ENCODE assay signal across 1 cellular context in the genomic region with DNA sequence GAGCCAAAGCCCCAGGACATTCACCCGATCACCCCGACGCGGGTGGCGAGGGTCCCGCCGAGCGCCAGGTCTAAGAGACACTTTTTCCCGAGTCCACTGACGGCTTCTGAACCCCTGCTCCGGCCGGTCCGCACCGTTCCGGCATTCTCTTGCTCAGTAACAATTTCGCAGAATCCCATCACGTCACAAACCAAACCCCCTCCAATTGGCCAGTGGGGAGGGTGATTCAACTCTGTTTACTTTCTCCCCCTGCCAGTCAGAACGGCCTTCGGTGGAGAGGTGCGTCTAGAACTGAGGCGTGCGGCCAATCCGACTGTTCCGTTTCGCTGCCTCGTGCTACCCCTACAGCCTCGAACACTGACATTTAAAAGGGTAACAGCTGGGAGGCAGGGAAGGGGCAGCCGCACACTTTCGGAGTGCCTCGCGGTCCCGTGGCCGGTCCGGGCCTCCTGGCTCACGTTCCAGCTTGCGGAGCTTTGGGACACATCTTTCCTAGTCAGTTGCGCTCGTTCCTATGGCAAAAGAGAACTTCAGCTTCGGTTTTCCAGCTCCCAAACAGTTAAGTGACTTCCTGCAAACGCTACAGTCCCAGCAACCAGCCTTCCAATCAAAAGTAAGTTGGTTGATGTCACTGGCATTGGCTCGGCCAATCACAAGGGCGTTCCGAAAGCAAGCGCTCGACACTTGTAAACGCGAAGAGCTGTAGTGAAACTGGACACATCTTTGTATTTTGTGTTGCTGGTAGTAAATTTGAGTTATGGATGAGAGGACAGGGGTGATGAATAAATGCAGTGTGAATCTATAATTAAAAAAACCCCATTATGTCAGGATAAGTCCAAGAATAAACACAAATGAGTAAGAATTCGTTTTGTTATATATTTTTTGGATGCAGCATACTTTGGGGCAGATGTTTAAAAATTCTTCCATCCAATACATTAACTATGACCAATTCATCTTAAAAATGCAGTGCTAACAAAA.
TF ChIP-seq lines count a peak whose summit lies in the region.

Gene KLF9 (minus strand): TSS at position 860 of the 978 bp plus-strand sequence. CDS start 1,294 bp downstream, outside the sequence.

TF ChIP-seq in HepG2, 621 proteins besides CTCF, POLR2A, EP300 and RAD21 (continued from another document and continues in another):
- TF ChIP-seq, protein P1, sequence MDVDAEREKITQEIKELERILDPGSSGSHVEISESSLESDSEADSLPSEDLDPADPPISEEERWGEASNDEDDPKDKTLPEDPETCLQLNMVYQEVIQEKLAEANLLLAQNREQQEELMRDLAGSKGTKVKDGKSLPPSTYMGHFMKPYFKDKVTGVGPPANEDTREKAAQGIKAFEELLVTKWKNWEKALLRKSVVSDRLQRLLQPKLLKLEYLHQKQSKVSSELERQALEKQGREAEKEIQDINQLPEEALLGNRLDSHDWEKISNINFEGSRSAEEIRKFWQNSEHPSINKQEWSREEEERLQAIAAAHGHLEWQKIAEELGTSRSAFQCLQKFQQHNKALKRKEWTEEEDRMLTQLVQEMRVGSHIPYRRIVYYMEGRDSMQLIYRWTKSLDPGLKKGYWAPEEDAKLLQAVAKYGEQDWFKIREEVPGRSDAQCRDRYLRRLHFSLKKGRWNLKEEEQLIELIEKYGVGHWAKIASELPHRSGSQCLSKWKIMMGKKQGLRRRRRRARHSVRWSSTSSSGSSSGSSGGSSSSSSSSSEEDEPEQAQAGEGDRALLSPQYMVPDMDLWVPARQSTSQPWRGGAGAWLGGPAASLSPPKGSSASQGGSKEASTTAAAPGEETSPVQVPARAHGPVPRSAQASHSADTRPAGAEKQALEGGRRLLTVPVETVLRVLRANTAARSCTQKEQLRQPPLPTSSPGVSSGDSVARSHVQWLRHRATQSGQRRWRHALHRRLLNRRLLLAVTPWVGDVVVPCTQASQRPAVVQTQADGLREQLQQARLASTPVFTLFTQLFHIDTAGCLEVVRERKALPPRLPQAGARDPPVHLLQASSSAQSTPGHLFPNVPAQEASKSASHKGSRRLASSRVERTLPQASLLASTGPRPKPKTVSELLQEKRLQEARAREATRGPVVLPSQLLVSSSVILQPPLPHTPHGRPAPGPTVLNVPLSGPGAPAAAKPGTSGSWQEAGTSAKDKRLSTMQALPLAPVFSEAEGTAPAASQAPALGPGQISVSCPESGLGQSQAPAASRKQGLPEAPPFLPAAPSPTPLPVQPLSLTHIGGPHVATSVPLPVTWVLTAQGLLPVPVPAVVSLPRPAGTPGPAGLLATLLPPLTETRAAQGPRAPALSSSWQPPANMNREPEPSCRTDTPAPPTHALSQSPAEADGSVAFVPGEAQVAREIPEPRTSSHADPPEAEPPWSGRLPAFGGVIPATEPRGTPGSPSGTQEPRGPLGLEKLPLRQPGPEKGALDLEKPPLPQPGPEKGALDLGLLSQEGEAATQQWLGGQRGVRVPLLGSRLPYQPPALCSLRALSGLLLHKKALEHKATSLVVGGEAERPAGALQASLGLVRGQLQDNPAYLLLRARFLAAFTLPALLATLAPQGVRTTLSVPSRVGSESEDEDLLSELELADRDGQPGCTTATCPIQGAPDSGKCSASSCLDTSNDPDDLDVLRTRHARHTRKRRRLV (CRISPR knock-in tag; IDR thresholded peaks at IDR 0.05), result peak; percentile 66; the same call in 1 of the 2 replicates
- no peak for TF ChIP-seq ZNF329 (CRISPR knock-in tag; IDR thresholded peaks at IDR 0.05; ENCODE audit: low read depth)
- TF ChIP-seq SMARCE1 (IDR thresholded peaks at IDR 0.05; ENCODE audit: borderline replicate concordance), result no peak
- TF ChIP-seq, protein P2, sequence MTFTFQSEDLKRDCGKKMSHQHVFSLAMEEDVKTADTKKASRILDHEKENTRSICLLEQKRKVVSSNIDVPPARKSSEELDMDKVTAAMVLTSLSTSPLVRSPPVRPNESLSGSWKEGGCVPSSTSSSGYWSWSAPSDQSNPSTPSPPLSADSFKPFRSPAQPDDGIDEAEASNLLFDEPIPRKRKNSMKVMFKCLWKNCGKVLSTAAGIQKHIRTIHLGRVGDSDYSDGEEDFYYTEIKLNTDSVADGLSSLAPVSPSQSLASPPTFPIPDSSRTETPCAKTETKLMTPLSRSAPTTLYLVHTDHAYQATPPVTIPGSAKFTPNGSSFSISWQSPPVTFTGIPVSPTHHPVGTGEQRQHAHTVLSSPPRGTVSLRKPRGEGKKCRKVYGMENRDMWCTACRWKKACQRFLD (CRISPR knock-in tag; IDR thresholded peaks at IDR 0.05; ENCODE audit: borderline replicate concordance), result no peak
- TF ChIP-seq, protein P3, sequence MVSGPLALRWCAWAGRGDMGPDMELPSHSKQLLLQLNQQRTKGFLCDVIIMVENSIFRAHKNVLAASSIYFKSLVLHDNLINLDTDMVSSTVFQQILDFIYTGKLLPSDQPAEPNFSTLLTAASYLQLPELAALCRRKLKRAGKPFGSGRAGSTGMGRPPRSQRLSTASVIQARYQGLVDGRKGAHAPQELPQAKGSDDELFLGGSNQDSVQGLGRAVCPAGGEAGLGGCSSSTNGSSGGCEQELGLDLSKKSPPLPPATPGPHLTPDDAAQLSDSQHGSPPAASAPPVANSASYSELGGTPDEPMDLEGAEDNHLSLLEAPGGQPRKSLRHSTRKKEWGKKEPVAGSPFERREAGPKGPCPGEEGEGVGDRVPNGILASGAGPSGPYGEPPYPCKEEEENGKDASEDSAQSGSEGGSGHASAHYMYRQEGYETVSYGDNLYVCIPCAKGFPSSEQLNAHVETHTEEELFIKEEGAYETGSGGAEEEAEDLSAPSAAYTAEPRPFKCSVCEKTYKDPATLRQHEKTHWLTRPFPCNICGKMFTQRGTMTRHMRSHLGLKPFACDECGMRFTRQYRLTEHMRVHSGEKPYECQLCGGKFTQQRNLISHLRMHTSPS (CRISPR knock-in tag; IDR thresholded peaks at IDR 0.05; ENCODE audit: low read depth), result no peak
- no peak for TF ChIP-seq PHB2 (IDR thresholded peaks at IDR 0.05; ENCODE audit: partially characterized antibody)
- no peak for TF ChIP-seq TERF1 (CRISPR knock-in tag; IDR thresholded peaks at IDR 0.05)
- TF ChIP-seq ZSCAN22 (CRISPR knock-in tag; IDR thresholded peaks at IDR 0.05), result no peak
- TF ChIP-seq ZNF614 (CRISPR knock-in tag; IDR thresholded peaks at IDR 0.05; ENCODE audit: borderline replicate concordance), result 0 out of 2 replicates have a peak, but pooled peaks have one; percentile 38
- TF ChIP-seq ZNF207 (IDR thresholded peaks at IDR 0.05; ENCODE audit: borderline replicate concordance), result no peak
- TF ChIP-seq, protein P4, sequence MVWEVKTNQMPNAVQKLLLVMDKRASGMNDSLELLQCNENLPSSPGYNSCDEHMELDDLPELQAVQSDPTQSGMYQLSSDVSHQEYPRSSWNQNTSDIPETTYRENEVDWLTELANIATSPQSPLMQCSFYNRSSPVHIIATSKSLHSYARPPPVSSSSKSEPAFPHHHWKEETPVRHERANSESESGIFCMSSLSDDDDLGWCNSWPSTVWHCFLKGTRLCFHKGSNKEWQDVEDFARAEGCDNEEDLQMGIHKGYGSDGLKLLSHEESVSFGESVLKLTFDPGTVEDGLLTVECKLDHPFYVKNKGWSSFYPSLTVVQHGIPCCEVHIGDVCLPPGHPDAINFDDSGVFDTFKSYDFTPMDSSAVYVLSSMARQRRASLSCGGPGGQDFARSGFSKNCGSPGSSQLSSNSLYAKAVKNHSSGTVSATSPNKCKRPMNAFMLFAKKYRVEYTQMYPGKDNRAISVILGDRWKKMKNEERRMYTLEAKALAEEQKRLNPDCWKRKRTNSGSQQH (CRISPR knock-in tag; IDR thresholded peaks at IDR 0.05; ENCODE audit: low read depth), result 0 out of 2 replicates have a peak, but pooled peaks have one; percentile 29
- no peak for TF ChIP-seq KLF12 (CRISPR knock-in tag; IDR thresholded peaks at IDR 0.05; ENCODE audit: borderline replicate concordance)
- no peak for TF ChIP-seq ARNT (IDR thresholded peaks at IDR 0.05)
- no peak for TF ChIP-seq ZC3H13 (CRISPR knock-in tag; IDR thresholded peaks at IDR 0.05)
- no peak for TF ChIP-seq ZNF567 (CRISPR knock-in tag; IDR thresholded peaks at IDR 0.05; ENCODE audit: borderline replicate concordance)
- TF ChIP-seq HOXA5 (CRISPR knock-in tag; IDR thresholded peaks at IDR 0.05), result no peak; the same call in 1 of the 2 replicates
- peak; percentile 93 for TF ChIP-seq ZNF225 (CRISPR knock-in tag; IDR thresholded peaks at IDR 0.05)
- TF ChIP-seq, protein P5, sequence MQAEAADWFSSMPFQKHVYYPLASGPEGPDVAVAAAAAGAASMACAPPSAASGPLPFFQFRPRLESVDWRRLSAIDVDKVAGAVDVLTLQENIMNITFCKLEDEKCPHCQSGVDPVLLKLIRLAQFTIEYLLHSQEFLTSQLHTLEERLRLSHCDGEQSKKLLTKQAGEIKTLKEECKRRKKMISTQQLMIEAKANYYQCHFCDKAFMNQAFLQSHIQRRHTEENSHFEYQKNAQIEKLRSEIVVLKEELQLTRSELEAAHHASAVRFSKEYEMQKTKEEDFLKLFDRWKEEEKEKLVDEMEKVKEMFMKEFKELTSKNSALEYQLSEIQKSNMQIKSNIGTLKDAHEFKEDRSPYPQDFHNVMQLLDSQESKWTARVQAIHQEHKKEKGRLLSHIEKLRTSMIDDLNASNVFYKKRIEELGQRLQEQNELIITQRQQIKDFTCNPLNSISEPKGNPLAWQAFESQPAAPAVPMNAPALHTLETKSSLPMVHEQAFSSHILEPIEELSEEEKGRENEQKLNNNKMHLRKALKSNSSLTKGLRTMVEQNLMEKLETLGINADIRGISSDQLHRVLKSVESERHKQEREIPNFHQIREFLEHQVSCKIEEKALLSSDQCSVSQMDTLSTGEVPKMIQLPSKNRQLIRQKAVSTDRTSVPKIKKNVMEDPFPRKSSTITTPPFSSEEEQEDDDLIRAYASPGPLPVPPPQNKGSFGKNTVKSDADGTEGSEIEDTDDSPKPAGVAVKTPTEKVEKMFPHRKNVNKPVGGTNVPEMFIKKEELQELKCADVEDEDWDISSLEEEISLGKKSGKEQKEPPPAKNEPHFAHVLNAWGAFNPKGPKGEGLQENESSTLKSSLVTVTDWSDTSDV (CRISPR knock-in tag; IDR thresholded peaks at IDR 0.05), result peak; percentile 74; the same call in 1 of the 2 replicates
- peak; percentile 52; the same call in 1 of the 2 replicates for TF ChIP-seq MAZ (IDR thresholded peaks at IDR 0.05; ENCODE audit: borderline replicate concordance, low read depth, low read length)
- TF ChIP-seq MAZ (CRISPR knock-in tag; IDR thresholded peaks at IDR 0.05; ENCODE audit: low read depth), result peak; percentile 34
- TF ChIP-seq ZFP36L1 (CRISPR knock-in tag; IDR thresholded peaks at IDR 0.05), result no peak
- no peak for TF ChIP-seq CEBPG (CRISPR knock-in tag; IDR thresholded peaks at IDR 0.05)
- peak; percentile 78 for TF ChIP-seq XRCC5 (optimal IDR thresholded peaks at IDR 0.05; ENCODE audit: low read length)
- no peak for TF ChIP-seq RERE (CRISPR knock-in tag; IDR thresholded peaks at IDR 0.05; ENCODE audit: low read depth)
- no peak for TF ChIP-seq HMG20A (CRISPR knock-in tag; IDR thresholded peaks at IDR 0.05; ENCODE audit: borderline replicate concordance)
- TF ChIP-seq U2AF1 (optimal IDR thresholded peaks at IDR 0.05; ENCODE audit: low read depth, low read length), result no peak
- TF ChIP-seq NFATC3 (CRISPR knock-in tag; IDR thresholded peaks at IDR 0.05), result no peak
- TF ChIP-seq, protein P6, sequence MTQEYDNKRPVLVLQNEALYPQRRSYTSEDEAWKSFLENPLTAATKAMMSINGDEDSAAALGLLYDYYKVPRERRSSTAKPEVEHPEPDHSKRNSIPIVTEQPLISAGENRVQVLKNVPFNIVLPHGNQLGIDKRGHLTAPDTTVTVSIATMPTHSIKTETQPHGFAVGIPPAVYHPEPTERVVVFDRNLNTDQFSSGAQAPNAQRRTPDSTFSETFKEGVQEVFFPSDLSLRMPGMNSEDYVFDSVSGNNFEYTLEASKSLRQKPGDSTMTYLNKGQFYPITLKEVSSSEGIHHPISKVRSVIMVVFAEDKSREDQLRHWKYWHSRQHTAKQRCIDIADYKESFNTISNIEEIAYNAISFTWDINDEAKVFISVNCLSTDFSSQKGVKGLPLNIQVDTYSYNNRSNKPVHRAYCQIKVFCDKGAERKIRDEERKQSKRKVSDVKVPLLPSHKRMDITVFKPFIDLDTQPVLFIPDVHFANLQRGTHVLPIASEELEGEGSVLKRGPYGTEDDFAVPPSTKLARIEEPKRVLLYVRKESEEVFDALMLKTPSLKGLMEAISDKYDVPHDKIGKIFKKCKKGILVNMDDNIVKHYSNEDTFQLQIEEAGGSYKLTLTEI (CRISPR knock-in tag; conservative IDR thresholded peaks at IDR 0.05), result no peak
- no peak for TF ChIP-seq CBX1 (IDR thresholded peaks at IDR 0.05; ENCODE audit: low read depth)
- TF ChIP-seq ZMYM4 (CRISPR knock-in tag; IDR thresholded peaks at IDR 0.05), result peak; percentile 79
